ENCODE assay signal across 21 cellular contexts in genomic region chr3:46624976-46625490, GRCh38. TPM values are rescaled to one million over a fixed set of nuclear protein-coding genes. Genes with fewer than 3 reads are reported as not detected.
DNase-seq lines count a peak whose midpoint lies in the region; ATAC-seq, FAIRE-seq and TF ChIP-seq lines count a peak whose summit lies in the region.
"Had no signal": no experiment of that assay in that cellular context is flagged by ENCODE, and none has a peak within 500 bp of the region (broad histone marks: within the 10 kb centered on the region; RNA-seq: fewer than 3 reads in every experiment).

No MANE protein-coding gene starts in this region.

- no peak for TF ChIP-seq POLR2A in H1 (IDR thresholded peaks at IDR 0.05; ENCODE audit: control extremely low read depth in 1 of 2, low read depth in 2 of 2, low read length in 2 of 2)
- TF ChIP-seq POLR2A in H54 (IDR thresholded peaks at IDR 0.05; ENCODE audit: low read depth, low read length) = no peak

- H2BK12ac ChIP-seq in H1 (ENCODE audit: low read depth, low read length) = no peak overlapping the region

- H3F3A ChIP-seq in GM23338 (replicated peaks; ENCODE audit: low read depth) = no peaks in the 10 kb centered on the region; the same call in 1 of the 2 replicates

- no peak overlapping the region for H4K8ac ChIP-seq in H1 (ENCODE audit: extremely low read depth, insufficient read depth, low read length)

- no peaks in the 10 kb centered on the region for H3K9me3 ChIP-seq in H1 (ENCODE audit: insufficient read depth in 2 of 2, low read depth in 1 of 2, low read length in 1 of 2)

- H3K9me3 Mint-ChIP-seq in GM23338 = no peaks in the 10 kb centered on the region
- H3K9me3 Mint-ChIP-seq in HFFc6 = no peaks in the 10 kb centered on the region
- no peaks in the 10 kb centered on the region for H3K9me3 Mint-ChIP-seq in naive thymus-derived CD8-positive, alpha-beta T cell

- H3K36me3 ChIP-seq in GM23338 (ENCODE audit: insufficient read depth) = no peaks in the 10 kb centered on the region
- H3K36me3 ChIP-seq in H1 (ENCODE audit: control insufficient read depth in 2 of 4, insufficient read depth in 4 of 4, low read length in 3 of 4) = no peaks in the 10 kb centered on the region

- H2BK5ac ChIP-seq in H1 (ENCODE audit: low read depth, low read length) = no peak overlapping the region

- H3K4me1 Mint-ChIP-seq in GM23338 = peaks cover 42% of the 10 kb centered on the region
- peaks cover 9% of the 10 kb centered on the region for H3K4me1 Mint-ChIP-seq in HFFc6 (ENCODE audit: low read depth)
- H3K4me1 Mint-ChIP-seq in naive thymus-derived CD8-positive, alpha-beta T cell = peaks cover 11 to 14% (median 11%) of the 10 kb centered on the region in 4 donors

- H3K27me3 ChIP-seq in GM23338 (ENCODE audit: insufficient read depth) (no peaks in the 10 kb centered on the region), H1 (replicated peaks in 1 of 4; ENCODE audit: control insufficient read depth in 3 of 4, extremely low read depth in 1 of 4, insufficient read depth in 3 of 4, low read length in 3 of 4) (no peaks in the 10 kb centered on the region)

- H3K9ac ChIP-seq in H1 (replicated peaks in 1 of 4; ENCODE audit: extremely low read depth in 1 of 4, low read depth in 3 of 4, low read length in 3 of 4) = no peak overlapping the region; a peak in 1 of 7 replicates

- H3K4me3 Mint-ChIP-seq in GM23338 (no peak overlapping the region), HFFc6 (no peak overlapping the region)
- no peak overlapping the region for H3K4me3 Mint-ChIP-seq in naive thymus-derived CD8-positive, alpha-beta T cell

- DNase-seq in DMS153 (lab: John Stamatoyannopoulos, UW) (peak; percentile 15), GM23338 (ENCODE audit: low spot score) (peak; percentile 67), H1 (ENCODE audit: low read depth in 1 of 2, low spot score in 2 of 2) (no peak), medulla oblongata (ENCODE audit: extremely low spot score) (peak; percentile 59), HFFc6 (no peak), SK-N-DZ (ENCODE audit: low spot score) (no peak), H54 (ENCODE audit: insufficient read length, low spot score) (no peak)
- DNase-seq in naive thymus-derived CD8-positive, alpha-beta T cell = no peak
- DNase-seq: DMS 273 treated with DMSO at 0.1 percent for 48 hours, HCEC 1CT, KBM-7, MV-4-11, NCI-H1417 treated with DMSO at 0.1 percent for 48 hours, NCI-H2081, NCI-H2227 treated with DMSO at 0.1 percent for 48 hours, OCI-M1, SHP77 treated with DMSO at 0.1 percent for 48 hours had no signal

- H3K36me3 Mint-ChIP-seq in GM23338 (ENCODE audit: low read depth) (no peaks in the 10 kb centered on the region), HFFc6 (ENCODE audit: low read depth) (no peaks in the 10 kb centered on the region)
- no peaks in the 10 kb centered on the region for H3K36me3 Mint-ChIP-seq in naive thymus-derived CD8-positive, alpha-beta T cell

- no peak overlapping the region for H3K4ac ChIP-seq in H1 (replicated peaks; ENCODE audit: insufficient read length, low read depth, low read length)

- FAIRE-seq in H1 (lab: Jason Lieb, UNC) = peak; percentile 92
- FAIRE-seq in H54 (lab: Jason Lieb, UNC) = no peak
- FAIRE-seq: GM19239 had no signal

- H3K4me3 ChIP-seq in GM23338 = no peak overlapping the region
- no peak overlapping the region for H3K4me3 ChIP-seq in H1 (ENCODE audit: extremely low read depth in 1 of 4, insufficient read depth in 2 of 4, low read depth in 3 of 4, low read length in 4 of 4)

- H2AK5ac ChIP-seq in H1 (ENCODE audit: low read depth, low read length) = no peak overlapping the region

- no peak overlapping the region for H3K27ac ChIP-seq in GM23338 (ENCODE audit: low read depth)
- H3K27ac ChIP-seq in H1 (ENCODE audit: low read depth, low read length) = peak overlapping the region; percentile 33; the same call in 1 of the 2 replicates
- H3K27ac ChIP-seq: C4-2B had no signal

- no peak overlapping the region for H3K27ac Mint-ChIP-seq in GM23338
- H3K27ac Mint-ChIP-seq in HFFc6 = no peak overlapping the region
- no peak overlapping the region for H3K27ac Mint-ChIP-seq in naive thymus-derived CD8-positive, alpha-beta T cell

- H3K79me1 ChIP-seq in H1 (ENCODE audit: low read depth, low read length) = no peaks in the 10 kb centered on the region

- TF ChIP-seq CTCF in GM23338 (conservative IDR thresholded peaks at IDR 0.05; ENCODE audit: low read depth in 2 of 2) (no peak), H1 (IDR thresholded peaks at IDR 0.05; ENCODE audit: control extremely low read depth in 1 of 3, insufficient read depth in 1 of 3, low read depth in 1 of 3, low read length in 3 of 3) (no peak), HFFc6 (IDR thresholded peaks at IDR 0.05) (no peak)

- H3K23me2 ChIP-seq in H1 (ENCODE audit: low read depth, low read length) = no peaks in the 10 kb centered on the region; the same call in 1 of the 2 replicates

- H2BK15ac ChIP-seq in H1 (ENCODE audit: low read length) = peak overlapping the region; percentile 3; the same call in 1 of the 2 replicates

- H3K23ac ChIP-seq in H1 (ENCODE audit: insufficient read length) = no peak overlapping the region

- TF ChIP-seq EP300 in H1 (IDR thresholded peaks at IDR 0.05; ENCODE audit: borderline replicate concordance in 1 of 2, low read depth in 2 of 2, low read length in 2 of 2) = no peak

- H2BK120ac ChIP-seq in H1 (replicated peaks; ENCODE audit: low read depth, low read length) = no peak overlapping the region

- no peak for TF ChIP-seq RAD21 in H1 (IDR thresholded peaks at IDR 0.05 in 1 of 2, conservative IDR thresholded peaks at IDR 0.05 in 1 of 2; ENCODE audit: low read depth in 2 of 2, low read length in 2 of 2)

- H3K4me1 ChIP-seq in GM23338 (ENCODE audit: insufficient read depth) (peaks cover 29% of the 10 kb centered on the region), H1 (replicated peaks in 1 of 4; ENCODE audit: control insufficient read depth in 3 of 4, insufficient read depth in 4 of 4, low read length in 3 of 4) (peaks cover 6 to 17% (median 8%) of the 10 kb centered on the region in 4 experiments; a peak in 6 of 7 replicates)

- CTCF ChIA-PET in H1 (lab: Charles Lee; ENCODE audit: partially characterized antibody) = interaction anchor here (0.8 to 1.7 kb wide), 7 partner anchors 11 to 141 kb away, joined by 3 to 11 read pairs (median 4); no protein-coding TSS in a partner anchor

- H3K4me2 ChIP-seq in GM23338 (no peak overlapping the region), H1 (ENCODE audit: insufficient read depth in 1 of 2, low read depth in 2 of 2, low read length in 2 of 2) (no peak overlapping the region)

- WGBS in H1 (ENCODE audit: extremely low coverage in 1 of 2, insufficient coverage in 1 of 2, insufficient read length in 1 of 2, insufficient replicate concordance in 2 of 2, low coverage in 1 of 2, low lambda C conversion rate in 2 of 2, missing lambda C conversion rate in 1 of 2), 2 experiments = 83% methylated on average over 3 of the region's 3 CpGs; no CpG with 5 or more reads in 1 of the 2 experiments

- no peaks in the 10 kb centered on the region for H3K9me2 ChIP-seq in GM23338 (ENCODE audit: insufficient read depth)

- no peak overlapping the region for H2BK20ac ChIP-seq in H1 (ENCODE audit: low read length)

- H4K20me1 ChIP-seq in GM23338 (replicated peaks; ENCODE audit: insufficient read depth) (no peaks in the 10 kb centered on the region), H1 (replicated peaks in 1 of 2; ENCODE audit: control insufficient read depth in 1 of 2, insufficient read depth in 2 of 2, low read length in 2 of 2) (no peaks in the 10 kb centered on the region)

- H3K14ac ChIP-seq in H1 (ENCODE audit: insufficient read length) = no peak overlapping the region

- POLR2A ChIA-PET in H1 (lab: Charles Lee; ENCODE audit: partially characterized antibody) = interaction anchor here (0.5 to 1.8 kb wide), 7 partner anchors 10 to 48 kb away, joined by 3 to 7 read pairs (median 3); a partner anchor contains a TSS
- POLR2A ChIA-PET in naive thymus-derived CD8-positive, alpha-beta T cell (lab: Charles Lee) = no interaction called here

- H4K91ac ChIP-seq in H1 (replicated peaks; ENCODE audit: insufficient read length, low read length) = no peak overlapping the region

- no peak overlapping the region for H3K56ac ChIP-seq in H1 (replicated peaks; ENCODE audit: insufficient read length, low read depth, low read length)

- peaks cover 9% of the 10 kb centered on the region for H3K27me3 Mint-ChIP-seq in GM23338 (ENCODE audit: insufficient read depth, low read depth, poor library complexity)
- H3K27me3 Mint-ChIP-seq in HFFc6 (ENCODE audit: insufficient read depth) = peaks cover 37% of the 10 kb centered on the region
- peaks cover 1 to 19% (median 12%) of the 10 kb centered on the region in 5 donors for H3K27me3 Mint-ChIP-seq in naive thymus-derived CD8-positive, alpha-beta T cell

- H3K79me2 ChIP-seq in GM23338 (replicated peaks; ENCODE audit: insufficient read depth) (no peaks in the 10 kb centered on the region), H1 (ENCODE audit: control insufficient read depth in 1 of 2, insufficient read depth in 2 of 2, low read length in 2 of 2) (no peaks in the 10 kb centered on the region)

- no peak for ATAC-seq in GM23338
- no peak for ATAC-seq in naive thymus-derived CD8-positive, alpha-beta T cell

- H2AFZ ChIP-seq in GM23338 = 0 out of 2 replicates have a peak overlapping the region, but pooled peaks have one; percentile 1
- H2AFZ ChIP-seq in H1 (ENCODE audit: low read length) = peak overlapping the region; percentile 98

- H3K18ac ChIP-seq in H1 (ENCODE audit: extremely low read depth, low read length) = no peak overlapping the region

- H4K5ac ChIP-seq in H1 (ENCODE audit: insufficient read length, low read depth, low read length) = no peak overlapping the region

RNA-seq across cellular contexts. Expression of gene FAM240A, which starts 12.7 kb away (rescaled TPM):
- total RNA-seq in GM23338 (2014; rRNA removed; shearing (Covaris generic)) = not detected in 2 replicates
- polyA plus RNA-seq in GM23338 (2016; fragmentation: Nextera tagmentation; extraction: Ambion mirVana) = 0.18 TPM in 1 of 2 replicates, not detected in the other
- total RNA-seq in H1 (2021; fragmentation: NEBNext Ultra II Directional; extraction: Animal tissue kit (Norgen Biotek cat#: 25700)) = 0.17 TPM in 1 of 2 replicates, not detected in the other
- 0.06 and 0.08 TPM in 2 replicates for polyA plus RNA-seq in H1 (2011; rRNA removed)
- 0.12 TPM for polyA plus RNA-seq in H1 (2011; cell fraction: cytosol; rRNA removed)
- not detected for polyA plus RNA-seq in H1 (2011; cell fraction: nucleus; rRNA removed)
- polyA plus RNA-seq in H1 (2012, experiment 1 of 2) = 0.16 to 0.32 TPM (median 0.16 TPM) in 3 of 4 replicates, not detected in the other
- polyA plus RNA-seq in H1 (2012, experiment 2 of 2) = not detected
- 0.08 TPM for polyA plus RNA-seq in H1 (2013, experiment 1 of 2)
- polyA plus RNA-seq in H1 (2013, experiment 2 of 2) = 0.11 TPM
- polyA minus RNA-seq in H1 (2011; rRNA and poly(A)+ RNA removed) = not detected in 2 replicates
- polyA minus RNA-seq in H1 (2011; cell fraction: cytosol; rRNA and poly(A)+ RNA removed) = not detected
- not detected for polyA minus RNA-seq in H1 (2011; cell fraction: nucleus; rRNA and poly(A)+ RNA removed)
- not detected for total RNA-seq in HFFc6 (2021; fragmentation: NEBNext Ultra II Directional; extraction: Animal tissue kit (Norgen Biotek cat#: 25700))
- total RNA-seq in naive thymus-derived CD8-positive, alpha-beta T cell = not detected
- not detected for polyA plus RNA-seq in naive thymus-derived CD8-positive, alpha-beta T cell
- not detected in 2 replicates for polyA plus RNA-seq in SK-N-DZ (2014; cell fraction: cytosol; rRNA removed)
- not detected in 2 replicates for polyA plus RNA-seq in SK-N-DZ (2014; cell fraction: nucleus; rRNA removed)
- total RNA-seq: A673, RPMI7951 had no signal

RNA-seq across cellular contexts. Expression of gene LRRC2, which starts 58.9 kb away (rescaled TPM):
- 5.5 and 7.1 TPM in 2 replicates for total RNA-seq in GM23338 (2014; rRNA removed; shearing (Covaris generic))
- polyA plus RNA-seq in GM23338 (2016; fragmentation: Nextera tagmentation; extraction: Ambion mirVana) (4.0 and 6.5 TPM in 2 replicates), H1 (2011; rRNA removed) (1.2 and 1.4 TPM in 2 replicates)
- total RNA-seq in H1 (2021; fragmentation: NEBNext Ultra II Directional; extraction: Animal tissue kit (Norgen Biotek cat#: 25700)) = 6.4 and 7.3 TPM in 2 replicates
- polyA plus RNA-seq in H1 (2011; cell fraction: cytosol; rRNA removed) = 2.8 TPM
- polyA plus RNA-seq in H1 (2011; cell fraction: nucleus; rRNA removed) = 2.9 TPM
- 2.8 to 3.4 TPM (median 3.1 TPM) in 4 replicates for polyA plus RNA-seq in H1 (2012, experiment 1 of 2)
- 0.24 TPM for polyA plus RNA-seq in H1 (2012, experiment 2 of 2)
- polyA plus RNA-seq in H1 (2013, experiment 1 of 2) = 3.9 TPM
- polyA plus RNA-seq in H1 (2013, experiment 2 of 2) = 3.5 TPM
- polyA minus RNA-seq in H1 (2011; rRNA and poly(A)+ RNA removed) = 3.5 and 4.9 TPM in 2 replicates
- polyA minus RNA-seq in H1 (2011; cell fraction: cytosol; rRNA and poly(A)+ RNA removed) = 1.9 TPM
- polyA minus RNA-seq in H1 (2011; cell fraction: nucleus; rRNA and poly(A)+ RNA removed) = 7.9 TPM
- total RNA-seq in HFFc6 (2021; fragmentation: NEBNext Ultra II Directional; extraction: Animal tissue kit (Norgen Biotek cat#: 25700)) = under 1 TPM; 0.19 to 0.56 (median 0.37) TPM
- under 1 TPM; 0.26 to 0.33 TPM for total RNA-seq in naive thymus-derived CD8-positive, alpha-beta T cell
- not detected for polyA plus RNA-seq in naive thymus-derived CD8-positive, alpha-beta T cell
- polyA plus RNA-seq in SK-N-DZ (2014; cell fraction: cytosol; rRNA removed) = not detected in 2 replicates
- not detected in 2 replicates for polyA plus RNA-seq in SK-N-DZ (2014; cell fraction: nucleus; rRNA removed)

Comparison
In these comparisons a context has a peak if more than half of its experiments do, and no peak if none do; other contexts are left out.
1. DNase-seq: peak in DMS153 (single experiment), GM23338 (single experiment) and medulla oblongata (single experiment); none in H1 (0 of 2), HFFc6 (single experiment), naive thymus-derived CD8-positive, alpha-beta T cell (0 of 10), SK-N-DZ (single experiment) and H54 (single experiment).